Comparison of ENCODE assay signal across 35 cellular contexts in genomic region chr1:117479086-117479485, GRCh38.
"Had no signal": no experiment of that assay in that cellular context is flagged by ENCODE, and none has a peak within 500 bp of the region (broad histone marks: within the 10 kb centered on the region; RNA-seq: fewer than 3 reads in every experiment).

No MANE protein-coding gene starts in this region.

- DNase-seq: Karpas-422, Kasumi-1, MG63, MM.1S, MV-4-11, NCI-H1048, NCI-H1092, NCI-H1092 treated with DMSO at 0.1 percent for 48 hours, NCI-H1105, NCI-H1105 treated with DMSO at 0.1 percent for 48 hours, NCI-H1417, NCI-H1417 treated with DMSO at 0.1 percent for 48 hours, NCI-H1436, NCI-H1436 treated with DMSO at 0.1 percent for 48 hours, NCI-H146, NCI-H1694, NCI-H1694 treated with DMSO at 0.1 percent for 48 hours, NCI-H187, NCI-H187 treated with DMSO at 0.1 percent for 48 hours, NCI-H1930, NCI-H2029, NCI-H2029 treated with DMSO at 0.1 percent for 48 hours, NCI-H2081, NCI-H2081 treated with DMSO at 0.1 percent for 48 hours, NCI-H2107, NCI-H2171, NCI-H2171 treated with DMSO at 0.1 percent for 48 hours, NCI-H2227 treated with DMSO at 0.1 percent for 48 hours, NCI-H226, NCI-H345, NCI-H446, NCI-H446 treated with DMSO at 0.1 percent for 48 hours, NCI-H510A, NCI-H510A treated with DMSO at 0.1 percent for 48 hours, NCI-H524 had no signal

- H3K4me3 ChIP-seq: MG63 had no signal

- H3K27me3 ChIP-seq: MG63 had no signal
